Comparison of ENCODE assay signal across 9 cellular contexts in genomic region chr11:30346068-30346688, GRCh38.
DNase-seq lines count a peak whose midpoint lies in the region; ATAC-seq and TF ChIP-seq lines count a peak whose summit lies in the region.
"Had no signal": no experiment of that assay in that cellular context is flagged by ENCODE, and none has a peak within 500 bp of the region (broad histone marks: within the 10 kb centered on the region; RNA-seq: fewer than 3 reads in every experiment).

No MANE protein-coding gene starts in this region.

- no peak overlapping the region for H3K27ac ChIP-seq in SU-DHL-6 (ENCODE audit: low read depth, low read length)
- H3K27ac ChIP-seq: BLaER1 had no signal

- ATAC-seq in GM21515 (IDR thresholded peaks at IDR 0.05; ENCODE audit: unreplicated experiment) (no peak), HG03196 (IDR thresholded peaks at IDR 0.05; ENCODE audit: unreplicated experiment) (no peak)

- H3K79me2 ChIP-seq in SU-DHL-6 (ENCODE audit: insufficient read depth, low read length): no peaks in the 10 kb centered on the region

- H4K20me1 ChIP-seq in SU-DHL-6 (ENCODE audit: low read depth, low read length): no peaks in the 10 kb centered on the region
- H4K20me1 ChIP-seq: BLaER1 had no signal

- no peak overlapping the region for H3K4me2 ChIP-seq in SU-DHL-6 (ENCODE audit: low read depth, low read length, poor library complexity, severe bottlenecking)
- H3K4me2 ChIP-seq: BLaER1 had no signal

- H3K4me3 ChIP-seq in SU-DHL-6 (ENCODE audit: insufficient read depth, low read length, poor library complexity, severe bottlenecking) (no peak overlapping the region), foreskin fibroblast (ENCODE audit: low read depth in 1 of 2, low read length in 2 of 2) (no peak overlapping the region)
- H3K4me3 ChIP-seq: BLaER1 had no signal

- peak; percentile 33 for DNase-seq in DMS153 treated with DMSO at 0.1 percent for 48 hours (lab: John Stamatoyannopoulos, UW; ENCODE audit: unreplicated experiment)
- DNase-seq in DMS153 (lab: John Stamatoyannopoulos, UW): no peak
- peak; percentile 82 for DNase-seq in NAMALWA (ENCODE audit: low spot score)
- DNase-seq in foreskin fibroblast: peak in 1 of 2 donors; percentile 60
- peak; percentile 63 for DNase-seq in retina

- H3F3A ChIP-seq in SU-DHL-6 (ENCODE audit: insufficient read depth): peaks cover 32% of the 10 kb centered on the region

- H3K36me3 ChIP-seq in SU-DHL-6 (ENCODE audit: low read length): peaks cover 12% of the 10 kb centered on the region

- no peak overlapping the region for H2AFZ ChIP-seq in SU-DHL-6 (ENCODE audit: low read depth, low read length, severe bottlenecking)

- no peak overlapping the region for H3K9ac ChIP-seq in SU-DHL-6 (ENCODE audit: low read length)
- H3K9ac ChIP-seq: BLaER1 had no signal

- TF ChIP-seq CTCF in SU-DHL-6 (IDR thresholded peaks at IDR 0.05; ENCODE audit: insufficient read depth, low read length, poor library complexity, severe bottlenecking) (peak; percentile 47), foreskin fibroblast (IDR thresholded peaks at IDR 0.05; ENCODE audit: low read depth, low read length) (peak; percentile 58)

- no peaks in the 10 kb centered on the region for H3K27me3 ChIP-seq in SU-DHL-6 (ENCODE audit: low read length)
- H3K27me3 ChIP-seq: BLaER1 had no signal

- H3K9me3 ChIP-seq in SU-DHL-6 (ENCODE audit: insufficient read depth, low read length): no peaks in the 10 kb centered on the region

- H3K9me2 ChIP-seq in SU-DHL-6 (replicated peaks; ENCODE audit: insufficient read depth, low read length): no peaks in the 10 kb centered on the region
